In the genomic region with DNA sequence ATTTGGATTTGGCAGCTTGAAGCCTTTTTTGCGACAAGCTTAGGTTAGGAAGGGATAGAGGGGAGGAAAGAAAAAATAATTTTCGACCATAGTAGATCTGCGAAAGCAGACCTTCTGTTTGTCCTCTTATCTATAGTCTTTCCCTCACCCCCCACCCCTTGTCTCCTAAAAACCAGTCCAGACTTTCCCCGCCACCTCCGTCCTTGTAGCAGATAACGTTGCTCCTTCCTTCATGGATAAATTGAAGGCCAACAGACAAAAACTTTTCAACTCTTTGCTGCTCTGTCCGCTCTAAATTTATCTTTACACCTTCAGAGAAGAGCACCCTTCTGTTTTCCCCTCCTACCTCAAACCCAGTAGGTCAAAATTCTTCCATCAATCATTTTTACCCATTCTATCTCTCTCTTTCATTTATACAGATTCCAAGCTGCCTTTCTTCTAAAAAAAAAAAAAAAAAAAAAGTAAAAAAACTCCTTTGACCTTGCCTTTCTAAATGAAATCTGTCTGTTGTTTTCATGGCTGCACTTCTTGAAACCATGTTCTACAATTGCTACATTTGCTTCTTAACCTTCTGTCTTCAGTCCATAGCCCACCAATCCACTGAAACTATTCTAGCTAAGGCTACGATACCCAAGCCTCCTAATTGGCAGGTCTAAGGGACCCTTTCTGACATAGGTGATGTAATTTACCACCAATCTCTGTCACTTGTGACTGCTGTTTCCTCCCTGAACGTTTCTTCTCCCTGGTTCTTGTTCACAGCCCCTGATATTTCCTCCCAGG, we compare ENCODE assay signal across 7 cellular contexts. TPM values are rescaled to one million over a fixed set of nuclear protein-coding genes. Genes with fewer than 3 reads are reported as not detected.
DNase-seq lines count a peak whose midpoint lies in the region; ATAC-seq and TF ChIP-seq lines count a peak whose summit lies in the region.

No MANE protein-coding gene starts in this region.

- peak overlapping the region; percentile 88 for H3K4me2 ChIP-seq in OCI-LY3 (ENCODE audit: low read length)
- H3K4me2 ChIP-seq in skeletal muscle satellite cell (ENCODE audit: low read length), result peak overlapping the region; percentile 80

- H3K27ac ChIP-seq in OCI-LY3 (ENCODE audit: low read length) (peak overlapping the region; percentile 91), esophagus squamous epithelium (peak overlapping the region; percentile 90 to 99 (median 96))

- peak overlapping the region; percentile 95 for H3K9ac ChIP-seq in OCI-LY3 (ENCODE audit: low read length)
- H3K9ac ChIP-seq in skeletal muscle satellite cell (ENCODE audit: low read depth, low read length), result peak overlapping the region; percentile 82

- TF ChIP-seq CTCF in OCI-LY3 (IDR thresholded peaks at IDR 0.05; ENCODE audit: low read depth, low read length) (no peak), esophagus squamous epithelium (IDR thresholded peaks at IDR 0.05) (no peak)

- H3K4me1 ChIP-seq in OCI-LY3 (ENCODE audit: low read length) (peaks cover 26% of the 10 kb centered on the region), esophagus squamous epithelium (peaks cover 0 to 66% (median 22%) of the 10 kb centered on the region in 3 donors), skeletal muscle satellite cell (ENCODE audit: control insufficient read depth, insufficient read depth, low read length) (peaks cover 25% of the 10 kb centered on the region)

- no peaks in the 10 kb centered on the region for H3K9me3 Mint-ChIP-seq in T-helper 2 cell treated with Interferon-gamma antibody and Interleukin-4, amounts not matched to agents 5 μg/mL and 100 μg/mL, for 36 hours

- H3K36me3 ChIP-seq in OCI-LY3 (replicated peaks; ENCODE audit: low read depth, low read length), result no peaks in the 10 kb centered on the region
- H3K36me3 ChIP-seq in esophagus squamous epithelium, result no peaks in the 10 kb centered on the region
- no peaks in the 10 kb centered on the region for H3K36me3 ChIP-seq in skeletal muscle satellite cell (ENCODE audit: insufficient read depth, low read length)

- ATAC-seq in GM18505 (IDR thresholded peaks at IDR 0.05; ENCODE audit: unreplicated experiment), result no peak
- no peak for ATAC-seq in HG03159 (IDR thresholded peaks at IDR 0.05; ENCODE audit: unreplicated experiment)

- no peaks in the 10 kb centered on the region for H3K36me3 Mint-ChIP-seq in T-helper 2 cell treated with Interferon-gamma antibody and Interleukin-4, amounts not matched to agents 5 μg/mL and 100 μg/mL, for 36 hours (ENCODE audit: low read depth)

- DNase-seq in esophagus squamous epithelium (lab: John Stamatoyannopoulos, UW) (no peak), NCI-H2196 (lab: John Stamatoyannopoulos, UW; ENCODE audit: unreplicated experiment) (no peak)
- DNase-seq in T-helper 2 cell treated with Interferon-gamma antibody and Interleukin-4, amounts not matched to agents 5 μg/mL and 100 μg/mL, for 36 hours (ENCODE audit: low spot score), result no peak

- no peak overlapping the region for H3K4me3 Mint-ChIP-seq in T-helper 2 cell treated with Interferon-gamma antibody and Interleukin-4, amounts not matched to agents 5 μg/mL and 100 μg/mL, for 36 hours

- no peak overlapping the region for H2AFZ ChIP-seq in OCI-LY3 (ENCODE audit: low read depth, low read length)

- peak overlapping the region; percentile 96 for H3K4me3 ChIP-seq in OCI-LY3 (ENCODE audit: low read length)
- H3K4me3 ChIP-seq in esophagus squamous epithelium, result peak overlapping the region; percentile 48 to 68 (median 60)
- peak overlapping the region; percentile 73 for H3K4me3 ChIP-seq in skeletal muscle satellite cell (ENCODE audit: low read length)

- H3K9me3 ChIP-seq in OCI-LY3 (ENCODE audit: insufficient read depth, low read length), result no peaks in the 10 kb centered on the region
- H3K9me3 ChIP-seq in esophagus squamous epithelium, result no peaks in the 10 kb centered on the region
- no peaks in the 10 kb centered on the region for H3K9me3 ChIP-seq in skeletal muscle satellite cell (replicated peaks; ENCODE audit: low read length)

- TF ChIP-seq POLR2A in GM18505 (IDR thresholded peaks at IDR 0.05; ENCODE audit: borderline replicate concordance, extremely low read depth, insufficient read depth, insufficient read length) (peak; percentile 25), esophagus squamous epithelium (IDR thresholded peaks at IDR 0.05) (no peak)

- H3K27ac Mint-ChIP-seq in T-helper 2 cell treated with Interferon-gamma antibody and Interleukin-4, amounts not matched to agents 5 μg/mL and 100 μg/mL, for 36 hours, result no peak overlapping the region

- intact Hi-C loops in esophagus squamous epithelium (cut with DNase I), result loop anchor here (5.0 kb wide), 1 partner anchor 234 kb away; no protein-coding TSS in a partner anchor

- peaks cover 10% of the 10 kb centered on the region; the same call in 1 of the 2 replicates for H3K79me2 ChIP-seq in OCI-LY3 (ENCODE audit: low read length)

- H3K4me1 Mint-ChIP-seq in T-helper 2 cell treated with Interferon-gamma antibody and Interleukin-4, amounts not matched to agents 5 μg/mL and 100 μg/mL, for 36 hours (ENCODE audit: low read depth), result peaks cover 23% of the 10 kb centered on the region

- WGBS in esophagus squamous epithelium, 2 donors, result 14 to 19% methylated on average over 9 of the region's 9 CpGs

- H3K27me3 Mint-ChIP-seq in T-helper 2 cell treated with Interferon-gamma antibody and Interleukin-4, amounts not matched to agents 5 μg/mL and 100 μg/mL, for 36 hours (ENCODE audit: low read depth), result peaks cover 4% of the 10 kb centered on the region

- H4K20me1 ChIP-seq in OCI-LY3 (ENCODE audit: insufficient read depth, low read length), result no peaks in the 10 kb centered on the region

- H3K27me3 ChIP-seq in OCI-LY3 (ENCODE audit: low read depth, low read length) (no peaks in the 10 kb centered on the region), esophagus squamous epithelium (no peaks in the 10 kb centered on the region), skeletal muscle satellite cell (ENCODE audit: control insufficient read depth, insufficient read depth, low read length) (no peaks in the 10 kb centered on the region)

RNA-seq across cellular contexts. Expression of a gene that starts 11.1 kb away (rescaled TPM):
- total RNA-seq in esophagus squamous epithelium, result 10 to 100 TPM; 36.4 to 89.8 (median 59.9) TPM
- 40.3 and 40.4 TPM in 2 replicates for total RNA-seq in skeletal muscle satellite cell (2012; rRNA removed)

RNA-seq across cellular contexts. Expression of a gene that starts 29.2 kb away (rescaled TPM):
- total RNA-seq in esophagus squamous epithelium, result 100 to 1,000 TPM; 109 to 156 (median 133) TPM
- total RNA-seq in skeletal muscle satellite cell (2012; rRNA removed), result 67.9 and 81.0 TPM in 2 replicates
